2 cellular contexts compared by ENCODE assay signal in genomic region chr12:68934392-68934791, GRCh38.
TF ChIP-seq lines count a peak whose summit lies in the region.

No MANE protein-coding gene starts in this region.

TF ChIP-seq in K562, 482 proteins besides CTCF, POLR2A, EP300 and RAD21 (continued from another document):
- TF ChIP-seq RBM25 (IDR thresholded peaks at IDR 0.05; ENCODE audit: low read depth, low read length, severe bottlenecking) (peak; percentile 23), ZNF146 (CRISPR knock-in tag; IDR thresholded peaks at IDR 0.05; ENCODE audit: unreplicated experiment) (peak; percentile 77)

TF ChIP-seq in SK-N-SH treated with all-trans-retinoic acid at 6 μM for 48 hours, 23 proteins besides CTCF, POLR2A, EP300 and RAD21:
- no peak for TF ChIP-seq BACH2 (CRISPR knock-in tag; IDR thresholded peaks at IDR 0.05; ENCODE audit: borderline replicate concordance)
- no peak for TF ChIP-seq OSR1 (CRISPR knock-in tag; IDR thresholded peaks at IDR 0.05)
- TF ChIP-seq TOX (CRISPR knock-in tag; IDR thresholded peaks at IDR 0.05; ENCODE audit: borderline replicate concordance) = no peak
- no peak for TF ChIP-seq CSDC2 (CRISPR knock-in tag; IDR thresholded peaks at IDR 0.05)
- no peak for TF ChIP-seq PATZ1 (CRISPR knock-in tag; IDR thresholded peaks at IDR 0.05; ENCODE audit: borderline replicate concordance)
- no peak for TF ChIP-seq ZNF8 (CRISPR knock-in tag; IDR thresholded peaks at IDR 0.05)
- TF ChIP-seq GLIS3 (CRISPR knock-in tag; IDR thresholded peaks at IDR 0.05) = no peak
- TF ChIP-seq ISL1 (CRISPR knock-in tag; IDR thresholded peaks at IDR 0.05) = no peak
- TF ChIP-seq PPARA (CRISPR knock-in tag; IDR thresholded peaks at IDR 0.05; ENCODE audit: borderline replicate concordance) = no peak
- TF ChIP-seq ZNF565 (CRISPR knock-in tag; conservative IDR thresholded peaks at IDR 0.05; ENCODE audit: low read depth) = no peak
- no peak for TF ChIP-seq SNAI2 (CRISPR knock-in tag; IDR thresholded peaks at IDR 0.05)
- no peak for TF ChIP-seq POU6F1 (CRISPR knock-in tag; IDR thresholded peaks at IDR 0.05; ENCODE audit: borderline replicate concordance, low read depth)
- TF ChIP-seq TCF4 (CRISPR knock-in tag; IDR thresholded peaks at IDR 0.05; ENCODE audit: borderline replicate concordance) = no peak
- TF ChIP-seq ZFP3 (CRISPR knock-in tag; IDR thresholded peaks at IDR 0.05) = no peak
